8 cellular contexts compared by ENCODE assay signal in the genomic region with DNA sequence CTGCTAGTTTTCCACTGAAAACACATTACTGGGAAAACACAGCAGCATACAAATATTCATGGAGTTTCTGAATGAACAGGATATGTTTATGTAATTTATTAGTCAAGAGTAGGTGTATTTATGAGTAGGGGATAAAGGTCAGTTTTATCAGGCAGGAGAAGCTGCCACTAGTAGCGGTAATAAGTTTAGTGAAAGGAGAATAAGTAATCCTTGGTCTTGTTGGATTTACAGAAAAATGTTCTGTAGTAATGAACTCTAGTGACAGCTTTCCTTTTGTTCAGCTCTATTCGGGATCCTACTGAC. TPM values are rescaled to one million over a fixed set of nuclear protein-coding genes. Genes with fewer than 3 reads are reported as not detected.
A peak's percentile ranks its signal among the peaks of the same experiment; 100 is the strongest.
DNase-seq lines count a peak whose midpoint lies in the region; ATAC-seq, FAIRE-seq and TF ChIP-seq lines count a peak whose summit lies in the region.

No MANE protein-coding gene starts in this region.

- no peak for TF ChIP-seq CTCF in A549 (IDR thresholded peaks at IDR 0.05)
- no peak for TF ChIP-seq CTCF in HFFc6 (IDR thresholded peaks at IDR 0.05)
- TF ChIP-seq CTCF in astrocyte of the spinal cord (IDR thresholded peaks at IDR 0.05; ENCODE audit: low read depth, low read length) = no peak

- no peak overlapping the region for H3K18ac ChIP-seq in mesenchymal stem cell (ENCODE audit: low read depth in 1 of 2, low read length in 2 of 2)

- no peak overlapping the region for H2BK12ac ChIP-seq in mesenchymal stem cell (ENCODE audit: low read length in 2 of 2)

- H3K27ac ChIP-seq in A549 (peak overlapping the region; percentile 78 to 90; a peak in 4 of 6 replicates), mesenchymal stem cell (ENCODE audit: low read length, poor library complexity, severe bottlenecking) (no peak overlapping the region)

- H3K4ac ChIP-seq in mesenchymal stem cell (ENCODE audit: low read depth in 1 of 2, low read length in 2 of 2) = no peak overlapping the region

- no peak overlapping the region for H2AK5ac ChIP-seq in mesenchymal stem cell (ENCODE audit: low read length, severe bottlenecking)

- H3K4me1 ChIP-seq in A549 (peaks cover 22% of the 10 kb centered on the region), mesenchymal stem cell (ENCODE audit: control insufficient read depth, insufficient read depth, low read depth, low read length) (peaks cover 7% of the 10 kb centered on the region)

- TF ChIP-seq EP300 in A549 (IDR thresholded peaks at IDR 0.05) = no peak

- H3K9ac ChIP-seq in mesenchymal stem cell (ENCODE audit: low read length) = peak overlapping the region; percentile 88

- WGBS in A549 (ENCODE audit: missing lambda C conversion rate) = 5% methylated on average over 2 of the region's 2 CpGs
- 17% methylated on average over 2 of the region's 2 CpGs for WGBS in mesenchymal stem cell

- H3K23ac ChIP-seq in mesenchymal stem cell (ENCODE audit: low read length in 2 of 2) = no peak overlapping the region

- H3K4me3 ChIP-seq in A549 (peak overlapping the region; percentile 77), astrocyte of the spinal cord (ENCODE audit: low read depth, low read length) (peak overlapping the region; percentile 81), mesenchymal stem cell (ENCODE audit: insufficient read depth in 1 of 2, low read depth in 1 of 2, low read length in 2 of 2) (peak overlapping the region in 1 of 2 experiments; percentile 92)

- no peaks in the 10 kb centered on the region for H3K27me3 ChIP-seq in mesenchymal stem cell (ENCODE audit: control insufficient read depth in 1 of 2, insufficient read depth in 1 of 2, low read length in 2 of 2)

- no peak for TF ChIP-seq RAD21 in A549 (conservative IDR thresholded peaks at IDR 0.05 in 1 of 2, IDR thresholded peaks at IDR 0.05 in 1 of 2)

- ATAC-seq in A549 (no peak), GM19397 (IDR thresholded peaks at IDR 0.05; ENCODE audit: unreplicated experiment) (no peak)

- DNase-seq in A549 (ENCODE audit: low read depth in 1 of 2, low spot score in 1 of 2) = no peak
- DNase-seq in HFFc6 = no peak
- no peak for DNase-seq in astrocyte of the spinal cord (ENCODE audit: low read depth, low spot score)
- DNase-seq in mesenchymal stem cell = peak; percentile 3
- no peak for DNase-seq in putamen (ENCODE audit: low spot score)
- DNase-seq in SIG-M5 (lab: John Stamatoyannopoulos, UW) = no peak
- DNase-seq in GOT3 (lab: John Stamatoyannopoulos, UW) = no peak

- peak overlapping the region; percentile 81; the same call in 1 of the 2 replicates for H3K27ac Mint-ChIP-seq in HFFc6

- no peak overlapping the region for H2AFZ ChIP-seq in mesenchymal stem cell (ENCODE audit: low read depth, low read length)

- H3K79me1 ChIP-seq in mesenchymal stem cell (replicated peaks; ENCODE audit: low read length, poor library complexity, severe bottlenecking) = peaks cover 9% of the 10 kb centered on the region

- no peaks in the 10 kb centered on the region for H3K9me3 ChIP-seq in A549
- H3K9me3 ChIP-seq in mesenchymal stem cell (ENCODE audit: control insufficient read depth, low read length) = no peaks in the 10 kb centered on the region

- H3K27me3 Mint-ChIP-seq in HFFc6 (ENCODE audit: insufficient read depth) = no peaks in the 10 kb centered on the region

- H2BK15ac ChIP-seq in mesenchymal stem cell (ENCODE audit: low read depth, poor library complexity, severe bottlenecking) = no peak overlapping the region

- peaks cover 49% of the 10 kb centered on the region for H3K4me1 Mint-ChIP-seq in HFFc6 (ENCODE audit: low read depth)

- POLR2A ChIA-PET in A549 (lab: Yijun Ruan, JAX) = interaction anchor here (0.5 to 0.9 kb wide), 3 partner anchors 17 to 328 kb away, joined by 3 to 4 read pairs (median 4); a partner anchor contains a TSS

- H3K9me3 Mint-ChIP-seq in HFFc6 = no peaks in the 10 kb centered on the region

- no peak overlapping the region for H2BK120ac ChIP-seq in mesenchymal stem cell (ENCODE audit: low read depth, low read length)

- peak overlapping the region; percentile 81 for H3K4me2 ChIP-seq in A549
- peak overlapping the region; percentile 82 for H3K4me2 ChIP-seq in mesenchymal stem cell (ENCODE audit: low read length, poor library complexity, severe bottlenecking)

- no peak overlapping the region for H4K91ac ChIP-seq in mesenchymal stem cell (ENCODE audit: low read length)

- no peak for TF ChIP-seq POLR2A in A549 (IDR thresholded peaks at IDR 0.05; ENCODE audit: low read length)

- H3K36me3 ChIP-seq in mesenchymal stem cell (ENCODE audit: control insufficient read depth in 1 of 2, insufficient read depth in 2 of 2, low read depth in 1 of 2, low read length in 2 of 2) = peaks cover 0 to 22% of the 10 kb centered on the region in 2 experiments

- no peak overlapping the region for H4K8ac ChIP-seq in mesenchymal stem cell (ENCODE audit: low read length)

- no peak overlapping the region for H3K14ac ChIP-seq in mesenchymal stem cell (ENCODE audit: low read length in 2 of 2)

- in situ Hi-C loops in astrocyte of the spinal cord (cut with HindIII; ENCODE audit: low sequenced_read_pairs) = no loop called here

- H3K4me3 Mint-ChIP-seq in HFFc6 = peak overlapping the region; percentile 97

- H3K36me3 Mint-ChIP-seq in HFFc6 (ENCODE audit: low read depth) = peaks cover 24% of the 10 kb centered on the region

- H2BK5ac ChIP-seq in mesenchymal stem cell (ENCODE audit: low read depth, low read length, poor library complexity, severe bottlenecking) = no peak overlapping the region

- CTCF ChIA-PET in A549 (lab: Yijun Ruan, JAX) = interaction anchor here (0.9 kb wide), 1 partner anchor 11 kb away, joined by 4 read pairs; no protein-coding TSS in a partner anchor

- no peak for FAIRE-seq in A549 (lab: Jason Lieb, UNC)

TF ChIP-seq in A549, 52 proteins besides CTCF, POLR2A, EP300 and RAD21:
- TF ChIP-seq POLR2AphosphoS2 (conservative IDR thresholded peaks at IDR 0.05; ENCODE audit: low read length) (no peak), JUNB (IDR thresholded peaks at IDR 0.05) (no peak), CEBPB (IDR thresholded peaks at IDR 0.05) (no peak), HDAC2 (IDR thresholded peaks at IDR 0.05) (no peak), ESRRA (IDR thresholded peaks at IDR 0.05; ENCODE audit: borderline replicate concordance, low read length) (no peak)
- TF ChIP-seq, protein P1, sequence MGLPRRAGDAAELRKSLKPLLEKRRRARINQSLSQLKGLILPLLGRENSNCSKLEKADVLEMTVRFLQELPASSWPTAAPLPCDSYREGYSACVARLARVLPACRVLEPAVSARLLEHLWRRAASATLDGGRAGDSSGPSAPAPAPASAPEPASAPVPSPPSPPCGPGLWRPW (IDR thresholded peaks at IDR 0.05) = no peak

RNA-seq across cellular contexts. Expression of a gene that starts 1.2 kb away (rescaled TPM):
- polyA plus RNA-seq in A549 (2011; rRNA removed) (19.3 and 23.6 TPM in 2 replicates), A549 (2017; fragmentation: RNase III; extraction: RNeasy Plus Mini Kit Qiagen cat#74134 plus additional on column Dnase treatment) (16.8 to 20.5 TPM (median 18.5 TPM) in 3 replicates)
- 17.6 and 22.3 TPM in 2 replicates for polyA plus RNA-seq in A549 (2012; cell fraction: cytosol; rRNA removed)
- polyA plus RNA-seq in A549 (2012; cell fraction: nucleus; rRNA removed) = 45.5 and 52.9 TPM in 2 replicates
- polyA minus RNA-seq in A549 (2011; rRNA and poly(A)+ RNA removed) = 55.6 and 60.9 TPM in 2 replicates
- total RNA-seq in HFFc6 (2021; fragmentation: NEBNext Ultra II Directional; extraction: Animal tissue kit (Norgen Biotek cat#: 25700)) = 10 to 100 TPM; 27.8 to 40.7 (median 29.7) TPM
- polyA plus RNA-seq in mesenchymal stem cell (2013, experiment 1 of 2) = 16.4 TPM
- 14.9 TPM for polyA plus RNA-seq in mesenchymal stem cell (2013, experiment 2 of 2)

RNA-seq across cellular contexts. Expression of a gene that starts 54.2 kb away (rescaled TPM):
- polyA plus RNA-seq in A549 (2011; rRNA removed) (9.7 and 11.9 TPM in 2 replicates), A549 (2017; fragmentation: RNase III; extraction: RNeasy Plus Mini Kit Qiagen cat#74134 plus additional on column Dnase treatment) (5.7 to 7.6 TPM (median 7.3 TPM) in 3 replicates)
- polyA plus RNA-seq in A549 (2012; cell fraction: cytosol; rRNA removed) = 1.5 TPM in 2 replicates
- polyA plus RNA-seq in A549 (2012; cell fraction: nucleus; rRNA removed) = 0.49 and 1.0 TPM in 2 replicates
- 5.3 and 6.8 TPM in 2 replicates for polyA minus RNA-seq in A549 (2011; rRNA and poly(A)+ RNA removed)
- total RNA-seq in HFFc6 (2021; fragmentation: NEBNext Ultra II Directional; extraction: Animal tissue kit (Norgen Biotek cat#: 25700)) = 10 to 100 TPM; 15.7 to 22.0 (median 18.9) TPM
- 8.6 TPM for polyA plus RNA-seq in mesenchymal stem cell (2013, experiment 1 of 2)
- polyA plus RNA-seq in mesenchymal stem cell (2013, experiment 2 of 2) = 8.9 TPM
